ENCODE assay signal across 22 cellular contexts in genomic region chr9:134346151-134346550, GRCh38. TPM values are rescaled to one million over a fixed set of nuclear protein-coding genes. Genes with fewer than 3 reads are reported as not detected.
DNase-seq lines count a peak whose midpoint lies in the region; ATAC-seq and TF ChIP-seq lines count a peak whose summit lies in the region.
"Had no signal": no experiment of that assay in that cellular context is flagged by ENCODE, and none has a peak within 500 bp of the region (broad histone marks: within the 10 kb centered on the region; RNA-seq: fewer than 3 reads in every experiment).

No MANE protein-coding gene starts in this region.

- no peak overlapping the region for H3K4me3 ChIP-seq in vagina
- no peak overlapping the region for H3K4me3 ChIP-seq in CD8-positive, alpha-beta memory T cell (ENCODE audit: low read length)
- H3K4me3 ChIP-seq: A549, colonic mucosa, smooth muscle cell had no signal

- POLR2A ChIA-PET in activated naive CD8-positive, alpha-beta T cell treated with anti-CD3 and anti-CD28 coated beads, Interleukin-2, amount 10 ng/mL, durations not matched to agents 7 days and 5 days (lab: Charles Lee) = no interaction called here
- POLR2A ChIA-PET in RWPE1 (lab: Yijun Ruan, JAX; ENCODE audit: low non-redundant PET) = no interaction called here
- POLR2A ChIA-PET in CD8-positive, alpha-beta memory T cell (lab: Charles Lee) = no interaction called here

- peak overlapping the region; percentile 9 for H3K27ac Mint-ChIP-seq in activated naive CD8-positive, alpha-beta T cell treated with anti-CD3 and anti-CD28 coated beads, Interleukin-2, amount 10 ng/mL, durations not matched to agents 7 days and 5 days
- no peak overlapping the region for H3K27ac Mint-ChIP-seq in activated naive CD8-positive, alpha-beta T cell treated with anti-CD3 and anti-CD28 coated beads, Interleukin-2, amount 50 U/mL, for 24 hours
- H3K27ac Mint-ChIP-seq in glutamatergic neuron (ENCODE audit: unreplicated experiment) = no peak overlapping the region
- no peak overlapping the region for H3K27ac Mint-ChIP-seq in CD8-positive, alpha-beta memory T cell
- H3K27ac Mint-ChIP-seq: activated naive CD4-positive, alpha-beta T cell treated with anti-CD3 and anti-CD28 coated beads, Interleukin-2, amount 50 U/mL, for 24 hours; activated T-cell treated with anti-CD3 and anti-CD28 coated beads, Interleukin-2, amount 50 U/mL, for 72 hours; CD4-positive, alpha-beta T cell; nephron; T-helper 17 cell had no signal

- no peak for TF ChIP-seq POLR2A in vagina (IDR thresholded peaks at IDR 0.05)

- H3K4me1 Mint-ChIP-seq in activated naive CD8-positive, alpha-beta T cell treated with anti-CD3 and anti-CD28 coated beads, Interleukin-2, amount 10 ng/mL, durations not matched to agents 7 days and 5 days = peaks cover 8% of the 10 kb centered on the region
- peaks cover 16% of the 10 kb centered on the region for H3K4me1 Mint-ChIP-seq in activated naive CD8-positive, alpha-beta T cell treated with anti-CD3 and anti-CD28 coated beads, Interleukin-2, amount 50 U/mL, for 24 hours
- H3K4me1 Mint-ChIP-seq in glutamatergic neuron (ENCODE audit: low read depth, unreplicated experiment) = peaks cover 23% of the 10 kb centered on the region
- peaks cover 6 to 19% (median 13%) of the 10 kb centered on the region in 3 donors for H3K4me1 Mint-ChIP-seq in CD8-positive, alpha-beta memory T cell

- peaks cover 3% of the 10 kb centered on the region for H3K27me3 Mint-ChIP-seq in activated naive CD8-positive, alpha-beta T cell treated with anti-CD3 and anti-CD28 coated beads, Interleukin-2, amount 10 ng/mL, durations not matched to agents 7 days and 5 days
- no peaks in the 10 kb centered on the region for H3K27me3 Mint-ChIP-seq in activated naive CD8-positive, alpha-beta T cell treated with anti-CD3 and anti-CD28 coated beads, Interleukin-2, amount 50 U/mL, for 24 hours
- peaks cover 8% of the 10 kb centered on the region for H3K27me3 Mint-ChIP-seq in glutamatergic neuron (ENCODE audit: unreplicated experiment)
- peaks cover 0 to 1% of the 10 kb centered on the region in 2 donors for H3K27me3 Mint-ChIP-seq in CD8-positive, alpha-beta memory T cell
- H3K27me3 Mint-ChIP-seq: activated naive CD4-positive, alpha-beta T cell treated with anti-CD3 and anti-CD28 coated beads, Interleukin-2, amount 50 U/mL, for 24 hours; CD4-positive, alpha-beta T cell; T-helper 17 cell had no signal

- H3K27ac ChIP-seq in RWPE1 = peak overlapping the region; percentile 99
- H3K27ac ChIP-seq in vagina = peak overlapping the region; percentile 41
- no peak overlapping the region for H3K27ac ChIP-seq in CD8-positive, alpha-beta memory T cell (ENCODE audit: low read depth, low read length)
- H3K27ac ChIP-seq: A549, colonic mucosa, KMS-11 had no signal

- intact Hi-C loops in vagina (cut with DNase I) = no loop called here

- no peaks in the 10 kb centered on the region for H3K27me3 ChIP-seq in vagina
- no peaks in the 10 kb centered on the region for H3K27me3 ChIP-seq in CD8-positive, alpha-beta memory T cell (ENCODE audit: insufficient read depth, low read length, poor library complexity, severe bottlenecking)
- H3K27me3 ChIP-seq: colonic mucosa had no signal

- no peak for DNase-seq in activated naive CD8-positive, alpha-beta T cell treated with anti-CD3 and anti-CD28 coated beads, Interleukin-2, amount 10 ng/mL, durations not matched to agents 7 days and 5 days
- no peak for DNase-seq in activated naive CD8-positive, alpha-beta T cell treated with anti-CD3 and anti-CD28 coated beads, Interleukin-2, amount 50 U/mL, for 24 hours
- DNase-seq in RWPE1 (ENCODE audit: low spot score) = no peak
- peak; percentile 55 for DNase-seq in glutamatergic neuron
- DNase-seq in vagina (ENCODE audit: extremely low spot score in 2 of 2) = no peak
- no peak for DNase-seq in NOMO-1 treated with dmso at 0.1 percent for 144 hours (lab: John Stamatoyannopoulos, UW; ENCODE audit: unreplicated experiment)
- no peak for DNase-seq in CD8-positive, alpha-beta memory T cell
- DNase-seq in activated CD8-positive, alpha-beta memory T cell treated with anti-CD3 and anti-CD28 coated beads, Interleukin-2, amount 50 U/mL, for 48 hours = no peak
- DNase-seq: activated T-cell treated with anti-CD3 and anti-CD28 coated beads, Interleukin-2, amount 50 U/mL, for 72 hours; CD4-positive, alpha-beta T cell; colonic mucosa; DMS79; mesendoderm; NCI-H774; stimulated activated CD8-positive, alpha-beta memory T cell treated with anti-CD3 and anti-CD28 coated beads, Interleukin-4, amount 100 ng/mL, for 48 hours; T-helper 17 cell had no signal

- no peak overlapping the region for H3K4me3 Mint-ChIP-seq in activated naive CD8-positive, alpha-beta T cell treated with anti-CD3 and anti-CD28 coated beads, Interleukin-2, amount 10 ng/mL, durations not matched to agents 7 days and 5 days
- H3K4me3 Mint-ChIP-seq in activated naive CD8-positive, alpha-beta T cell treated with anti-CD3 and anti-CD28 coated beads, Interleukin-2, amount 50 U/mL, for 24 hours = no peak overlapping the region
- H3K4me3 Mint-ChIP-seq in glutamatergic neuron (ENCODE audit: unreplicated experiment) = no peak overlapping the region
- H3K4me3 Mint-ChIP-seq in CD8-positive, alpha-beta memory T cell = no peak overlapping the region
- H3K4me3 Mint-ChIP-seq: activated naive CD4-positive, alpha-beta T cell treated with anti-CD3 and anti-CD28 coated beads, Interleukin-2, amount 50 U/mL, for 24 hours; activated T-cell treated with anti-CD3 and anti-CD28 coated beads, Interleukin-2, amount 50 U/mL, for 72 hours; CD4-positive, alpha-beta T cell; nephron; T-helper 17 cell had no signal

- H3K4me1 ChIP-seq in vagina = peaks cover 100% of the 10 kb centered on the region
- no peaks in the 10 kb centered on the region for H3K4me1 ChIP-seq in CD8-positive, alpha-beta memory T cell (ENCODE audit: insufficient read depth, low read length)
- H3K4me1 ChIP-seq: A549 had no signal

- CTCF ChIA-PET in RWPE1 (lab: Yijun Ruan, JAX) = no interaction called here
- CTCF ChIA-PET in CD8-positive, alpha-beta memory T cell (lab: Charles Lee) = no interaction called here

- no peak for ATAC-seq in activated naive CD8-positive, alpha-beta T cell treated with anti-CD3 and anti-CD28 coated beads, Interleukin-2, amount 10 ng/mL, durations not matched to agents 7 days and 5 days (ENCODE audit: low read depth)
- no peak for ATAC-seq in activated naive CD8-positive, alpha-beta T cell treated with anti-CD3 and anti-CD28 coated beads, Interleukin-2, amount 50 U/mL, for 24 hours
- ATAC-seq: A549; activated T-cell treated with anti-CD3 and anti-CD28 coated beads, Interleukin-2, amount 50 U/mL, for 72 hours; Panc1; T-helper 17 cell had no signal

- H3K36me3 Mint-ChIP-seq in activated naive CD8-positive, alpha-beta T cell treated with anti-CD3 and anti-CD28 coated beads, Interleukin-2, amount 10 ng/mL, durations not matched to agents 7 days and 5 days = no peaks in the 10 kb centered on the region
- H3K36me3 Mint-ChIP-seq in activated naive CD8-positive, alpha-beta T cell treated with anti-CD3 and anti-CD28 coated beads, Interleukin-2, amount 50 U/mL, for 24 hours (ENCODE audit: low read depth) = no peaks in the 10 kb centered on the region
- H3K36me3 Mint-ChIP-seq in glutamatergic neuron (ENCODE audit: unreplicated experiment) = no peaks in the 10 kb centered on the region
- H3K36me3 Mint-ChIP-seq in CD8-positive, alpha-beta memory T cell = no peaks in the 10 kb centered on the region
- H3K36me3 Mint-ChIP-seq: activated naive CD4-positive, alpha-beta T cell treated with anti-CD3 and anti-CD28 coated beads, Interleukin-2, amount 50 U/mL, for 24 hours had no signal

- TF ChIP-seq CTCF in RWPE1 (conservative IDR thresholded peaks at IDR 0.05; ENCODE audit: low read depth) (no peak), glutamatergic neuron (IDR thresholded peaks at IDR 0.05; ENCODE audit: partially characterized antibody, unreplicated experiment) (no peak), vagina (IDR thresholded peaks at IDR 0.05) (no peak)

- no peaks in the 10 kb centered on the region for H3K9me3 ChIP-seq in vagina
- no peaks in the 10 kb centered on the region for H3K9me3 ChIP-seq in CD8-positive, alpha-beta memory T cell (ENCODE audit: low read length)
- H3K9me3 ChIP-seq: A549, colonic mucosa had no signal

- no peaks in the 10 kb centered on the region for H3K9me3 Mint-ChIP-seq in activated naive CD8-positive, alpha-beta T cell treated with anti-CD3 and anti-CD28 coated beads, Interleukin-2, amount 10 ng/mL, durations not matched to agents 7 days and 5 days
- H3K9me3 Mint-ChIP-seq in activated naive CD8-positive, alpha-beta T cell treated with anti-CD3 and anti-CD28 coated beads, Interleukin-2, amount 50 U/mL, for 24 hours = no peaks in the 10 kb centered on the region
- peaks cover 3% of the 10 kb centered on the region for H3K9me3 Mint-ChIP-seq in glutamatergic neuron (ENCODE audit: unreplicated experiment)
- no peaks in the 10 kb centered on the region for H3K9me3 Mint-ChIP-seq in CD8-positive, alpha-beta memory T cell
- H3K9me3 Mint-ChIP-seq: activated naive CD4-positive, alpha-beta T cell treated with anti-CD3 and anti-CD28 coated beads, Interleukin-2, amount 50 U/mL, for 24 hours; activated T-cell treated with anti-CD3 and anti-CD28 coated beads, Interleukin-2, amount 50 U/mL, for 72 hours; CD4-positive, alpha-beta T cell; nephron had no signal

- no peaks in the 10 kb centered on the region for H3K36me3 ChIP-seq in vagina
- H3K36me3 ChIP-seq in CD8-positive, alpha-beta memory T cell (ENCODE audit: insufficient read depth, low read length) = no peaks in the 10 kb centered on the region
- H3K36me3 ChIP-seq: colonic mucosa had no signal

RNA-seq across cellular contexts. Expression of gene RXRA, which starts 19.9 kb away (rescaled TPM):
- 1 to 10 TPM; 5.6 to 7.1 TPM for total RNA-seq in activated naive CD8-positive, alpha-beta T cell treated with anti-CD3 and anti-CD28 coated beads, Interleukin-2, amount 10 ng/mL, durations not matched to agents 7 days and 5 days
- total RNA-seq in glutamatergic neuron (ENCODE audit: unreplicated experiment) (20.5 TPM), vagina (49.4 TPM)
- total RNA-seq in CD8-positive, alpha-beta memory T cell = 1 to 10 TPM; 9.9 to 10.0 TPM
- polyA plus RNA-seq in CD8-positive, alpha-beta memory T cell = 2.1 TPM
